20 cellular contexts compared by ENCODE assay signal in the genomic region with DNA sequence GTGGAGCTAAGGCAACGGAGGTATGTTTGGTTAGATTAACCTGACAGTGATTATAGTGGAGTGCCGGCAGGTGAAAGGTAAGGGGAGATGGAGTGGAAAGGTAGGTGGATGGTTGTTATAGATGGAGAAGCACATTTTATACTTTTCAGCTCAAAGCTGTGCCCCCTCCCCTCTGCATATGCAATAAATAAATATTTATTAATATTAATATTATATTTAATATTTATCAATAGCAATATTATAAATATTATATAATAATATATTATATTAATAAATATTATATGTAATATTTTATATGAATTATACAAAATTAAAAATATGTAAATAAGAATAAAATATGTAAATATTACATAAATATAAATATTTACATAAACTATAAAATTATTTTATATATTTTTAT.
DNase-seq lines count a peak whose midpoint lies in the region; ATAC-seq, FAIRE-seq and TF ChIP-seq lines count a peak whose summit lies in the region.
"Had no signal": no experiment of that assay in that cellular context is flagged by ENCODE, and none has a peak within 500 bp of the region (broad histone marks: within the 10 kb centered on the region; RNA-seq: fewer than 3 reads in every experiment).

No MANE protein-coding gene starts in this region.

- TF ChIP-seq POLR2A in H1 (IDR thresholded peaks at IDR 0.05; ENCODE audit: control extremely low read depth in 1 of 2, low read depth in 2 of 2, low read length in 2 of 2), result no peak

- no peak overlapping the region for H2BK120ac ChIP-seq in H9 (ENCODE audit: low read depth, low read length, poor library complexity, severe bottlenecking)
- peak overlapping the region; percentile 84 for H2BK120ac ChIP-seq in H1 (replicated peaks; ENCODE audit: low read depth, low read length)

- H3K23me2 ChIP-seq in H9 (ENCODE audit: insufficient read length, low read depth, low read length, poor library complexity, severe bottlenecking), result no peaks in the 10 kb centered on the region
- peaks cover 2% of the 10 kb centered on the region; the same call in 1 of the 2 replicates for H3K23me2 ChIP-seq in H1 (ENCODE audit: low read depth, low read length)

- no peak for TF ChIP-seq EP300 in H1 (IDR thresholded peaks at IDR 0.05; ENCODE audit: borderline replicate concordance in 1 of 2, low read depth in 2 of 2, low read length in 2 of 2)

- H4K91ac ChIP-seq in H9 (ENCODE audit: insufficient read length, low read depth, low read length) (no peak overlapping the region), H1 (replicated peaks; ENCODE audit: insufficient read length, low read length) (peak overlapping the region; percentile 37)

- no peak overlapping the region for H2BK5ac ChIP-seq in H9 (ENCODE audit: insufficient read length, low read length)
- peak overlapping the region; percentile 28; the same call in 1 of the 2 replicates for H2BK5ac ChIP-seq in H1 (ENCODE audit: low read depth, low read length)

- H3T11ph ChIP-seq in H9 (ENCODE audit: low read length), result no peak overlapping the region

- H3K4me1 ChIP-seq in H9 (ENCODE audit: insufficient read depth, low read length), result peaks cover 16% of the 10 kb centered on the region; the same call in 1 of the 2 replicates
- H3K4me1 ChIP-seq in H1 (replicated peaks in 1 of 4; ENCODE audit: control insufficient read depth in 3 of 4, insufficient read depth in 4 of 4, low read length in 3 of 4), result peaks cover 0 to 25% (median 15%) of the 10 kb centered on the region in 4 experiments; a peak in 6 of 7 replicates

- H2BK20ac ChIP-seq in H9 (ENCODE audit: low read depth, low read length, poor library complexity, severe bottlenecking) (no peak overlapping the region), H1 (ENCODE audit: low read length) (peak overlapping the region; percentile 28; the same call in 1 of the 2 replicates)

- H3K79me2 ChIP-seq in H9 (ENCODE audit: insufficient read depth, low read length) (no peaks in the 10 kb centered on the region), H1 (ENCODE audit: control insufficient read depth in 1 of 2, insufficient read depth in 2 of 2, low read length in 2 of 2) (no peaks in the 10 kb centered on the region)

- peaks cover 0 to 2% (median under 1%) of the 10 kb centered on the region in 3 experiments; a peak in 1 of 7 replicates for H3K36me3 Mint-ChIP-seq in H9 (ENCODE audit: insufficient read depth in 1 of 3, low read depth in 3 of 3)
- H3K36me3 Mint-ChIP-seq in neural crest cell (ENCODE audit: low read depth), result no peaks in the 10 kb centered on the region
- H3K36me3 Mint-ChIP-seq in activated CD8-positive, alpha-beta T cell treated with anti-CD3 and anti-CD28 coated beads, Interleukin-2, amount 10 ng/mL, durations not matched to agents 7 days and 5 days (ENCODE audit: low read depth), result no peaks in the 10 kb centered on the region
- H3K36me3 Mint-ChIP-seq: CD4-positive, alpha-beta memory T cell had no signal

- H3K9me3 ChIP-seq in H9 (ENCODE audit: control insufficient read depth, low read depth, low read length), result no peaks in the 10 kb centered on the region
- no peaks in the 10 kb centered on the region for H3K9me3 ChIP-seq in H1 (ENCODE audit: insufficient read depth in 2 of 2, low read depth in 1 of 2, low read length in 1 of 2)

- H3K23ac ChIP-seq in H9 (ENCODE audit: insufficient read length, low read depth, low read length) (no peak overlapping the region), H1 (ENCODE audit: insufficient read length) (no peak overlapping the region)

- no peak overlapping the region for H3K14ac ChIP-seq in H9 (ENCODE audit: insufficient read depth, low read length)
- no peak overlapping the region for H3K14ac ChIP-seq in H1 (ENCODE audit: insufficient read length)

- H3K27ac ChIP-seq in H9 (ENCODE audit: insufficient read length, low read depth, low read length) (no peak overlapping the region), H1 (ENCODE audit: low read depth, low read length) (no peak overlapping the region; the same call in 1 of the 2 replicates)

- H3K27ac Mint-ChIP-seq in H9 (peak overlapping the region in 2 of 3 experiments; percentile 79 to 88; a peak in 5 of 7 replicates), neural crest cell (ENCODE audit: unreplicated experiment) (peak overlapping the region; percentile 7)
- no peak overlapping the region for H3K27ac Mint-ChIP-seq in activated CD8-positive, alpha-beta T cell treated with anti-CD3 and anti-CD28 coated beads, Interleukin-2, amount 10 ng/mL, durations not matched to agents 7 days and 5 days
- H3K27ac Mint-ChIP-seq: CD4-positive, alpha-beta memory T cell had no signal

- peaks cover 2 to 4% of the 10 kb centered on the region in 2 experiments; a peak in 4 of 5 replicates for H3K9me3 Mint-ChIP-seq in H9
- peaks cover 2% of the 10 kb centered on the region for H3K9me3 Mint-ChIP-seq in neural crest cell
- H3K9me3 Mint-ChIP-seq in activated CD8-positive, alpha-beta T cell treated with anti-CD3 and anti-CD28 coated beads, Interleukin-2, amount 10 ng/mL, durations not matched to agents 7 days and 5 days (ENCODE audit: insufficient read depth), result no peaks in the 10 kb centered on the region

- H2AFZ ChIP-seq in H9 (ENCODE audit: low read length) (no peak overlapping the region), H1 (ENCODE audit: low read length) (no peak overlapping the region)

- H2BK12ac ChIP-seq in H9 (ENCODE audit: insufficient read length, low read depth, low read length) (no peak overlapping the region), H1 (ENCODE audit: low read depth, low read length) (peak overlapping the region; percentile 92)

- no peak overlapping the region; a peak in 1 of 8 replicates for H3K4me3 ChIP-seq in H1 (ENCODE audit: extremely low read depth in 1 of 4, insufficient read depth in 2 of 4, low read depth in 3 of 4, low read length in 4 of 4)

- H2AK5ac ChIP-seq in H9 (ENCODE audit: insufficient read length, low read length) (no peak overlapping the region), H1 (ENCODE audit: low read depth, low read length) (no peak overlapping the region)

- no peak for ATAC-seq in activated CD8-positive, alpha-beta T cell treated with anti-CD3 and anti-CD28 coated beads, Interleukin-2, amount 10 ng/mL, durations not matched to agents 7 days and 5 days
- ATAC-seq: HCT116 had no signal

- H3K79me1 ChIP-seq in H9 (ENCODE audit: insufficient read depth, low read depth, low read length, poor library complexity, severe bottlenecking) (no peaks in the 10 kb centered on the region), H1 (ENCODE audit: low read depth, low read length) (no peaks in the 10 kb centered on the region)

- H3K4me2 ChIP-seq in H9 (ENCODE audit: insufficient read depth, insufficient read length, low read length) (no peak overlapping the region), H1 (ENCODE audit: insufficient read depth in 1 of 2, low read depth in 2 of 2, low read length in 2 of 2) (no peak overlapping the region)

- H3K56ac ChIP-seq in H9 (ENCODE audit: insufficient read length, low read depth, low read length) (no peak overlapping the region), H1 (replicated peaks; ENCODE audit: insufficient read length, low read depth, low read length) (no peak overlapping the region)

- DNase-seq in H9 (no peak), H1 (ENCODE audit: low read depth in 1 of 2, low spot score in 2 of 2) (no peak), neural crest cell (ENCODE audit: low read depth, low spot score) (no peak), germinal center (ENCODE audit: low spot score) (no peak), NCI-H510A treated with DMSO at 0.1 percent for 48 hours (lab: John Stamatoyannopoulos, UW) (no peak), mucosa of gallbladder (ENCODE audit: low spot score) (no peak)
- DNase-seq in activated CD8-positive, alpha-beta T cell treated with anti-CD3 and anti-CD28 coated beads, Interleukin-2, amount 10 ng/mL, durations not matched to agents 7 days and 5 days, result no peak
- DNase-seq: 8988T; C1 segment of cervical spinal cord; Calu3; CD4-positive, alpha-beta memory T cell; COR-L47; DMS53; DMS79 treated with DMSO at 0.1 percent for 48 hours; GF-D8; GOT3; H7 had no signal

- H3K27me3 ChIP-seq in H9 (ENCODE audit: insufficient read depth, low read length) (no peaks in the 10 kb centered on the region), H1 (replicated peaks in 1 of 4; ENCODE audit: control insufficient read depth in 3 of 4, extremely low read depth in 1 of 4, insufficient read depth in 3 of 4, low read length in 3 of 4) (no peaks in the 10 kb centered on the region)

- POLR2A ChIA-PET in H1 (lab: Charles Lee; ENCODE audit: partially characterized antibody), result interaction anchor here (1.2 kb wide), 2 partner anchors 18 to 22 kb away, joined by 3 read pairs; no protein-coding TSS in a partner anchor
- POLR2A ChIA-PET in activated CD8-positive, alpha-beta T cell treated with anti-CD3 and anti-CD28 coated beads, Interleukin-2, amount 10 ng/mL, durations not matched to agents 7 days and 5 days (lab: Charles Lee), result no interaction called here

- H3K36me3 ChIP-seq in H1 (ENCODE audit: control insufficient read depth in 2 of 4, insufficient read depth in 4 of 4, low read length in 3 of 4), result no peaks in the 10 kb centered on the region

- no peak for TF ChIP-seq RAD21 in H1 (IDR thresholded peaks at IDR 0.05 in 1 of 2, conservative IDR thresholded peaks at IDR 0.05 in 1 of 2; ENCODE audit: low read depth in 2 of 2, low read length in 2 of 2)

- H3K4ac ChIP-seq in H9 (ENCODE audit: low read depth, low read length), result no peak overlapping the region
- no peak overlapping the region for H3K4ac ChIP-seq in H1 (replicated peaks; ENCODE audit: insufficient read length, low read depth, low read length)

- no CpG with 5 or more reads among the region's 2 CpGs for WGBS in H9 (ENCODE audit: extremely low coverage, insufficient read length, low lambda C conversion rate)
- WGBS in H1 (ENCODE audit: extremely low coverage in 1 of 2, insufficient coverage in 1 of 2, insufficient read length in 1 of 2, insufficient replicate concordance in 2 of 2, low coverage in 1 of 2, low lambda C conversion rate in 2 of 2, missing lambda C conversion rate in 1 of 2), 2 experiments, result 80% methylated on average over 2 of the region's 2 CpGs; no CpG with 5 or more reads in 1 of the 2 experiments

- H3K4me3 Mint-ChIP-seq in H9, result peak overlapping the region in 1 of 2 experiments; percentile 12; a peak in 1 of 5 replicates
- H3K4me3 Mint-ChIP-seq in neural crest cell, result no peak overlapping the region
- no peak overlapping the region for H3K4me3 Mint-ChIP-seq in activated CD8-positive, alpha-beta T cell treated with anti-CD3 and anti-CD28 coated beads, Interleukin-2, amount 10 ng/mL, durations not matched to agents 7 days and 5 days
- H3K4me3 Mint-ChIP-seq: CD4-positive, alpha-beta memory T cell had no signal

- H4K20me1 ChIP-seq in H9 (ENCODE audit: control insufficient read depth, insufficient read depth, insufficient read length) (no peaks in the 10 kb centered on the region), H1 (replicated peaks in 1 of 2; ENCODE audit: control insufficient read depth in 1 of 2, insufficient read depth in 2 of 2, low read length in 2 of 2) (no peaks in the 10 kb centered on the region)

- peak; percentile 99 for FAIRE-seq in TTC549 (lab: Jason Lieb, UNC)
- FAIRE-seq in H1 (lab: Jason Lieb, UNC), result no peak
- FAIRE-seq: GM12891 had no signal

- H3K4me1 Mint-ChIP-seq in H9 (peaks cover 34 to 38% of the 10 kb centered on the region in 2 experiments), neural crest cell (peaks cover 14% of the 10 kb centered on the region)
- H3K4me1 Mint-ChIP-seq in activated CD8-positive, alpha-beta T cell treated with anti-CD3 and anti-CD28 coated beads, Interleukin-2, amount 10 ng/mL, durations not matched to agents 7 days and 5 days (ENCODE audit: low read depth), result no peaks in the 10 kb centered on the region
- H3K4me1 Mint-ChIP-seq: CD4-positive, alpha-beta memory T cell had no signal

- H4K5ac ChIP-seq in H9 (ENCODE audit: insufficient read length, low read depth, low read length) (no peak overlapping the region), H1 (ENCODE audit: insufficient read length, low read depth, low read length) (no peak overlapping the region)

- no peak overlapping the region for H3K9ac ChIP-seq in H9 (ENCODE audit: extremely low read depth, insufficient read length, low read length)
- no peak overlapping the region for H3K9ac ChIP-seq in H1 (replicated peaks in 1 of 4; ENCODE audit: extremely low read depth in 1 of 4, low read depth in 3 of 4, low read length in 3 of 4)

- no peak for TF ChIP-seq CTCF in H9 (conservative IDR thresholded peaks at IDR 0.05)
- no peak for TF ChIP-seq CTCF in H1 (IDR thresholded peaks at IDR 0.05; ENCODE audit: control extremely low read depth in 1 of 3, insufficient read depth in 1 of 3, low read depth in 1 of 3, low read length in 3 of 3)
- TF ChIP-seq CTCF in neural crest cell (conservative IDR thresholded peaks at IDR 0.05), result no peak

- no peak overlapping the region for H3K18ac ChIP-seq in H9 (ENCODE audit: insufficient read length, low read depth, low read length)
- H3K18ac ChIP-seq in H1 (ENCODE audit: extremely low read depth, low read length), result no peak overlapping the region

- no peak overlapping the region for H2BK15ac ChIP-seq in H9 (ENCODE audit: low read depth, low read length)
- no peak overlapping the region for H2BK15ac ChIP-seq in H1 (ENCODE audit: low read length)

- H4K8ac ChIP-seq in H9 (replicated peaks; ENCODE audit: insufficient read length, low read depth, low read length), result no peak overlapping the region
- H4K8ac ChIP-seq in H1 (ENCODE audit: extremely low read depth, insufficient read depth, low read length), result no peak overlapping the region

- CTCF ChIA-PET in H1 (lab: Charles Lee; ENCODE audit: partially characterized antibody), result no interaction called here
- CTCF ChIA-PET in activated CD8-positive, alpha-beta T cell treated with anti-CD3 and anti-CD28 coated beads, Interleukin-2, amount 10 ng/mL, durations not matched to agents 7 days and 5 days (lab: Charles Lee), result no interaction called here

- H3K27me3 Mint-ChIP-seq in H9 (ENCODE audit: low read depth) (peaks cover 2% of the 10 kb centered on the region; the same call in 1 of the 2 replicates), neural crest cell (ENCODE audit: low read depth) (no peaks in the 10 kb centered on the region)
- H3K27me3 Mint-ChIP-seq in activated CD8-positive, alpha-beta T cell treated with anti-CD3 and anti-CD28 coated beads, Interleukin-2, amount 10 ng/mL, durations not matched to agents 7 days and 5 days (ENCODE audit: low read depth), result peaks cover 4% of the 10 kb centered on the region
